1 cellular context compared by ENCODE assay signal in the genomic region with DNA sequence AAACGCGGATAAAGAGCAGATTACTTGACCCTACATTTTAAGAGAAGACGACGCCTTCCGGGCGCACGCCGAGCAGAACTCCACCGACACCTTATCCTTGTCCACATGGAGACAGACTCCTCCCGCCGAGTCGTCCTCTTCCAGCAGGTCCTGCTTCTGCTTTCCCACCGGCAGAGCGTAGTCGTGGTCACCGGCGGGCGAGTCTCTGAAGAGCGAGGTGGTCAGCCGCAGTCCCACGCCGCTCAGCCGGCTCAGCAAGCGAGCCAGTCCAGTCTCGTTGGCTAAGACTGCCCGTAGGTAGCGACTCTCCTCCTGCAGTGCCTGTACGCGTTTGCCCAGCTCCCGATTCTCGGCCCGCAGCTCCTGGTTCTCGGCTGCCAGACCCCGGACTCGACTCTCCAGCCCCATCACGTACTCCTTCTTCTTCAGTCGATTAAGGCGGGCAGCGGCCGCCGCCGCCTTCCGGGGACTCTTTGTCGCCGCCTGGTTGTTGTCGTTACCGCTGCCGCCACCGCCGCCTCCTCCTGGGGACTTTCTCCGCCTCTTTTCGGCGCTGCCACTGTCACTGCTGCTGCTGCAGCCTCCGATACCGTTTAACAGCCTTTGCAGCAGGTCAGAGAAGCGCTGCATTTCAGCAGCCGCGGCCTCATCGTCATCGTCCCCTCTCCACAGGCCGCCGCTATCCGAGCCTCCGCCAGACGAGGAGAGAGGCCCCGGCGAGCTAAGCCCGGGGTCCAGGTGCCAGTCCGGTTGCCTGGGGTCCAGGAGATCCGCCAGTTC.
A peak's percentile ranks its signal among the peaks of the same experiment; 100 is the strongest.
TF ChIP-seq lines count a peak whose summit lies in the region.

No MANE protein-coding gene starts in this region.

TF ChIP-seq in A549, 52 proteins besides CTCF, POLR2A, EP300 and RAD21:
- TF ChIP-seq ZSCAN20 (CRISPR knock-in tag; IDR thresholded peaks at IDR 0.05), result no peak
- peak; percentile 23; the same call in 1 of the 3 replicates for TF ChIP-seq SMC3 (IDR thresholded peaks at IDR 0.05)
TF ChIP-seq in A549: peak in this region for 1.
